ENCODE assay signal across 9 cellular contexts in the genomic region with DNA sequence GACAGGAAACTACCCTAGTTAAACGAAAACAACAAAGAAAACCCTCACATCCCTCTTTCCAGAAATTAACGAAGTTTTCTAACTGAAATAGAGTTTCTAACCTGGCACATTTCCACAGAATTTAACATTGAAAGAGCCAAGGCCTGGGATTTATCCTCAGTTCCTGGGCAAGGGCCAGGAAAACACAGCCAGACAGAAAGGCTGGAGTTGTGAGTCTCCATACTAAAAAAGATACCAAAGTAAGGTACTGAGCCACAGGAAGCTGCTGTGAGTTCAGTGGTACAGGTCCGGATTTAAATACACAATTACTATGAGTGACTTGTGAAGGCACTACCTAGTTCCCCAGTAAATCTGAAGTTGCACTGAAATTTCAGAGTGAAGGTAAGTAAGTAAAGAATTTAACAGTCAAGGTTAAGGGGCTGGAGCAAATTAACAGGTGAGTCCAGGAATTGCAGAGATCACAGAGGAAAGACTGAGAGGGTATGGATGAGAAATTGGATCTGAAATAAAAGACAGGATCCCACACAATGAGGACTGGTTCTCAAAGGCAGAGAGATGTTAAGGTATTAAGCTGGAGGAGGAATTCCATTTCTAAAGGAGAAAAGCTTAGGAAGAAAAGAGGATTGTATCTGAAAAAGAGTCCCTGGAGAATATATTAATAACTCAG. TPM values are rescaled to one million over a fixed set of nuclear protein-coding genes. Genes with fewer than 3 reads are reported as not detected.
DNase-seq lines count a peak whose midpoint lies in the region; ATAC-seq and TF ChIP-seq lines count a peak whose summit lies in the region.
"Had no signal": no experiment of that assay in that cellular context is flagged by ENCODE, and none has a peak within 500 bp of the region (broad histone marks: within the 10 kb centered on the region; RNA-seq: fewer than 3 reads in every experiment).

No MANE protein-coding gene starts in this region.

- H3K4me3 Mint-ChIP-seq in activated T-helper 1 cell treated with anti-CD3 and anti-CD28 coated beads, Interleukin-12 subunit alpha, Interleukin-12 subunit beta, Interleukin-2, Interleukin-4 antibody, amounts not matched to agents 30 ng/mL and 10 ng/mL and 1 ng/mL, durations not matched to agents 14 hours and 24 hours and 36 hours: peak overlapping the region; percentile 93

- peak overlapping the region; percentile 98 for H3K27ac ChIP-seq in left ventricle myocardium inferior (replicated peaks)
- H3K27ac ChIP-seq: 22Rv1 had no signal

- peaks cover 12% of the 10 kb centered on the region for H3K36me3 Mint-ChIP-seq in activated T-helper 1 cell treated with anti-CD3 and anti-CD28 coated beads, Interleukin-12 subunit alpha, Interleukin-12 subunit beta, Interleukin-2, Interleukin-4 antibody, amounts not matched to agents 30 ng/mL and 10 ng/mL and 1 ng/mL, durations not matched to agents 14 hours and 24 hours and 36 hours (ENCODE audit: low read depth)

- DNase-seq in DMS 273 (lab: John Stamatoyannopoulos, UW; ENCODE audit: unreplicated experiment) (peak; percentile 61), DMS 273 treated with DMSO at 0.1 percent for 48 hours (lab: John Stamatoyannopoulos, UW) (no peak), left ventricle myocardium inferior (peak; percentile 31), retinal pigment epithelial cell (ENCODE audit: low read depth) (peak; percentile 39), kidney tubule cell (ENCODE audit: low spot score) (no peak), omental fat pad (ENCODE audit: low spot score) (no peak), NCI-H2171 (lab: John Stamatoyannopoulos, UW) (no peak)
- no peak for DNase-seq in activated T-helper 1 cell treated with anti-CD3 and anti-CD28 coated beads, Interleukin-12 subunit alpha, Interleukin-12 subunit beta, Interleukin-2, Interleukin-4 antibody, amounts not matched to agents 30 ng/mL and 10 ng/mL and 1 ng/mL, durations not matched to agents 14 hours and 24 hours and 36 hours (ENCODE audit: low spot score)

- intact Hi-C loops in activated T-helper 1 cell treated with anti-CD3 and anti-CD28 coated beads, Interleukin-12 subunit alpha, Interleukin-12 subunit beta, Interleukin-2, Interleukin-4 antibody, amounts not matched to agents 30 ng/mL and 10 ng/mL and 1 ng/mL, durations not matched to agents 14 hours and 24 hours and 36 hours (cut with micrococcal nuclease): loop anchor here (1.0 kb wide), 1 partner anchor 30 kb away; the partner anchor contains the start of gene RBM8A
- intact Hi-C loops in left ventricle myocardium inferior (cut with micrococcal nuclease): no loop called here

- H3K9me3 Mint-ChIP-seq in activated T-helper 1 cell treated with anti-CD3 and anti-CD28 coated beads, Interleukin-12 subunit alpha, Interleukin-12 subunit beta, Interleukin-2, Interleukin-4 antibody, amounts not matched to agents 30 ng/mL and 10 ng/mL and 1 ng/mL, durations not matched to agents 14 hours and 24 hours and 36 hours: no peaks in the 10 kb centered on the region

- H3K27ac Mint-ChIP-seq in activated T-helper 1 cell treated with anti-CD3 and anti-CD28 coated beads, Interleukin-12 subunit alpha, Interleukin-12 subunit beta, Interleukin-2, Interleukin-4 antibody, amounts not matched to agents 30 ng/mL and 10 ng/mL and 1 ng/mL, durations not matched to agents 14 hours and 24 hours and 36 hours: peak overlapping the region; percentile 93

- H3K36me3 ChIP-seq in left ventricle myocardium inferior: peaks cover 3% of the 10 kb centered on the region

- H3K27me3 ChIP-seq in left ventricle myocardium inferior (ENCODE audit: low read depth): no peaks in the 10 kb centered on the region

- H3K9me3 ChIP-seq in left ventricle myocardium inferior (replicated peaks): no peaks in the 10 kb centered on the region

- H3K27me3 Mint-ChIP-seq in activated T-helper 1 cell treated with anti-CD3 and anti-CD28 coated beads, Interleukin-12 subunit alpha, Interleukin-12 subunit beta, Interleukin-2, Interleukin-4 antibody, amounts not matched to agents 30 ng/mL and 10 ng/mL and 1 ng/mL, durations not matched to agents 14 hours and 24 hours and 36 hours (ENCODE audit: insufficient read depth): no peaks in the 10 kb centered on the region

- H3K4me3 ChIP-seq in left ventricle myocardium inferior (peak overlapping the region; percentile 80), retinal pigment epithelial cell (ENCODE audit: low read length) (peak overlapping the region; percentile 79)

- peaks cover 84% of the 10 kb centered on the region for H3K4me1 ChIP-seq in left ventricle myocardium inferior

- H3K4me1 Mint-ChIP-seq in activated T-helper 1 cell treated with anti-CD3 and anti-CD28 coated beads, Interleukin-12 subunit alpha, Interleukin-12 subunit beta, Interleukin-2, Interleukin-4 antibody, amounts not matched to agents 30 ng/mL and 10 ng/mL and 1 ng/mL, durations not matched to agents 14 hours and 24 hours and 36 hours (ENCODE audit: low read depth): peaks cover 65% of the 10 kb centered on the region

- no peak for ATAC-seq in omental fat pad (ENCODE audit: low FRiP score)

- TF ChIP-seq CTCF in left ventricle myocardium inferior (IDR thresholded peaks at IDR 0.05; ENCODE audit: borderline replicate concordance): no peak
- no peak for TF ChIP-seq CTCF in retinal pigment epithelial cell (conservative IDR thresholded peaks at IDR 0.05; ENCODE audit: low read depth, low read length)
- no peak for TF ChIP-seq CTCF in omental fat pad (IDR thresholded peaks at IDR 0.05)

RNA-seq across cellular contexts. Expression of gene LIX1L, which starts 0.9 kb away (rescaled TPM):
- 30.3 and 32.2 TPM in 2 replicates for total RNA-seq in activated T-helper 1 cell treated with anti-CD3 and anti-CD28 coated beads, Interleukin-12 subunit alpha, Interleukin-12 subunit beta, Interleukin-2, Interleukin-4 antibody, amounts not matched to agents 30 ng/mL and 10 ng/mL and 1 ng/mL, durations not matched to agents 14 hours and 24 hours and 36 hours
- total RNA-seq in left ventricle myocardium inferior (23.0 TPM), omental fat pad (10 to 100 TPM; 15.4 to 34.0 (median 28.3) TPM)

RNA-seq across cellular contexts. Expression of gene ANKRD34A, which starts 7.5 kb away (rescaled TPM):
- 4.8 and 5.1 TPM in 2 replicates for total RNA-seq in activated T-helper 1 cell treated with anti-CD3 and anti-CD28 coated beads, Interleukin-12 subunit alpha, Interleukin-12 subunit beta, Interleukin-2, Interleukin-4 antibody, amounts not matched to agents 30 ng/mL and 10 ng/mL and 1 ng/mL, durations not matched to agents 14 hours and 24 hours and 36 hours
- total RNA-seq in left ventricle myocardium inferior (0.66 TPM), omental fat pad (1 to 10 TPM in 1 of 4 donors, under 1 TPM in 3; 0.32 to 1.7 (median 0.58) TPM)

RNA-seq across cellular contexts. Expression of gene POLR3GL, which starts 7.6 kb away (rescaled TPM):
- total RNA-seq in activated T-helper 1 cell treated with anti-CD3 and anti-CD28 coated beads, Interleukin-12 subunit alpha, Interleukin-12 subunit beta, Interleukin-2, Interleukin-4 antibody, amounts not matched to agents 30 ng/mL and 10 ng/mL and 1 ng/mL, durations not matched to agents 14 hours and 24 hours and 36 hours: 10.6 and 11.6 TPM in 2 replicates
- total RNA-seq in left ventricle myocardium inferior (45.6 TPM), omental fat pad (10 to 100 TPM; 19.0 to 31.4 (median 24.0) TPM)

RNA-seq across cellular contexts. Expression of gene RBM8A, which starts 29.6 kb away (rescaled TPM):
- total RNA-seq in activated T-helper 1 cell treated with anti-CD3 and anti-CD28 coated beads, Interleukin-12 subunit alpha, Interleukin-12 subunit beta, Interleukin-2, Interleukin-4 antibody, amounts not matched to agents 30 ng/mL and 10 ng/mL and 1 ng/mL, durations not matched to agents 14 hours and 24 hours and 36 hours: 331 and 354 TPM in 2 replicates
- total RNA-seq in left ventricle myocardium inferior (64.4 TPM), omental fat pad (100 to 1,000 TPM; 114 to 189 (median 116) TPM)

RNA-seq across cellular contexts. Expression of gene PEX11B, which starts 38.4 kb away (rescaled TPM):
- 30.6 and 31.2 TPM in 2 replicates for total RNA-seq in activated T-helper 1 cell treated with anti-CD3 and anti-CD28 coated beads, Interleukin-12 subunit alpha, Interleukin-12 subunit beta, Interleukin-2, Interleukin-4 antibody, amounts not matched to agents 30 ng/mL and 10 ng/mL and 1 ng/mL, durations not matched to agents 14 hours and 24 hours and 36 hours
- 24.4 TPM for total RNA-seq in left ventricle myocardium inferior
- 10 to 100 TPM; 10.2 to 25.2 (median 15.7) TPM for total RNA-seq in omental fat pad

Comparison
In these comparisons a context has a peak if more than half of its experiments do, and no peak if none do; other contexts are left out.
1. DNase-seq: peak in DMS 273 (single experiment), left ventricle myocardium inferior (single experiment) and retinal pigment epithelial cell (single experiment); none in DMS 273 treated with DMSO at 0.1 percent for 48 hours (single experiment), activated T-helper 1 cell treated with anti-CD3 and anti-CD28 coated beads, Interleukin-12 subunit alpha, Interleukin-12 subunit beta, Interleukin-2, Interleukin-4 antibody, amounts not matched to agents 30 ng/mL and 10 ng/mL and 1 ng/mL, durations not matched to agents 14 hours and 24 hours and 36 hours (single experiment), kidney tubule cell (single experiment), omental fat pad (single experiment) and NCI-H2171 (single experiment).